ENCODE assay signal across 16 cellular contexts in genomic region chr12:62258231-62258630, GRCh38. TPM values are rescaled to one million over a fixed set of nuclear protein-coding genes. Genes with fewer than 3 reads are reported as not detected.
A peak's percentile ranks its signal among the peaks of the same experiment; 100 is the strongest.
DNase-seq lines count a peak whose midpoint lies in the region; ATAC-seq and TF ChIP-seq lines count a peak whose summit lies in the region.
"Had no signal": no experiment of that assay in that cellular context is flagged by ENCODE, and none has a peak within 500 bp of the region (broad histone marks: within the 10 kb centered on the region; RNA-seq: fewer than 3 reads in every experiment).

No MANE protein-coding gene starts in this region.

- no peaks in the 10 kb centered on the region for H3K27me3 ChIP-seq in DND-41 (ENCODE audit: insufficient read depth, low read length, poor library complexity)
- H3K27me3 ChIP-seq in SK-N-SH (ENCODE audit: insufficient read depth), result no peaks in the 10 kb centered on the region
- H3K27me3 ChIP-seq: right atrium auricular region, stomach had no signal

- H3K36me3 ChIP-seq in DND-41 (ENCODE audit: insufficient read depth, low read length), result peaks cover 8% of the 10 kb centered on the region; the same call in 1 of the 2 replicates
- H3K36me3 ChIP-seq in SK-N-SH (replicated peaks in 1 of 2; ENCODE audit: control insufficient read depth in 1 of 2, insufficient read depth in 2 of 2, low read length in 1 of 2), result peaks cover 0 to 2% of the 10 kb centered on the region in 2 experiments
- H3K36me3 ChIP-seq: right atrium auricular region, stomach had no signal

- intact Hi-C loops in activated CD4-positive, alpha-beta memory T cell treated with anti-CD3 and anti-CD28 coated beads for 36 hours (cut with micrococcal nuclease), result no loop called here

- H2AFZ ChIP-seq in DND-41 (ENCODE audit: low read depth, low read length) (no peak overlapping the region), SK-N-SH (ENCODE audit: low read depth) (no peak overlapping the region)

- POLR2A ChIA-PET in activated CD4-positive, alpha-beta memory T cell treated with anti-CD3 and anti-CD28 coated beads for 36 hours (lab: Charles Lee), result no interaction called here
- POLR2A ChIA-PET in SK-N-SH (lab: Yijun Ruan, JAX), result no interaction called here

- H3K9me2 ChIP-seq in SK-N-SH, result no peaks in the 10 kb centered on the region

- TF ChIP-seq EP300 in SK-N-SH (IDR thresholded peaks at IDR 0.05; ENCODE audit: borderline replicate concordance in 1 of 2, low read depth in 1 of 2, low read length in 1 of 2), result no peak

- peaks cover 27% of the 10 kb centered on the region for H3K4me1 Mint-ChIP-seq in activated CD8-positive, alpha-beta memory T cell treated with anti-CD3 and anti-CD28 coated beads, Interleukin-2, amount 10 ng/mL, durations not matched to agents 7 days and 5 days
- peaks cover 40% of the 10 kb centered on the region for H3K4me1 Mint-ChIP-seq in activated CD4-positive, alpha-beta memory T cell treated with anti-CD3 and anti-CD28 coated beads for 36 hours (ENCODE audit: low read depth)
- peaks cover 15 to 18% of the 10 kb centered on the region in 2 donors for H3K4me1 Mint-ChIP-seq in effector memory CD8-positive, alpha-beta T cell (ENCODE audit: low read depth in 2 of 2)

- H4K20me1 ChIP-seq in DND-41 (ENCODE audit: insufficient read depth, low read length) (peaks cover 17% of the 10 kb centered on the region; the same call in 1 of the 2 replicates), SK-N-SH (ENCODE audit: insufficient read depth) (peaks cover 6% of the 10 kb centered on the region; the same call in 1 of the 2 replicates)

- H3K9me3 ChIP-seq in DND-41 (ENCODE audit: insufficient read depth, low read length, severe bottlenecking), result no peaks in the 10 kb centered on the region
- no peaks in the 10 kb centered on the region for H3K9me3 ChIP-seq in SK-N-SH
- H3K9me3 ChIP-seq: right atrium auricular region, stomach had no signal

- 94% methylated on average over 3 of the region's 3 CpGs for WGBS in SK-N-SH (ENCODE audit: low lambda C conversion rate)

- peak overlapping the region; percentile 96 for H3K27ac Mint-ChIP-seq in activated CD8-positive, alpha-beta memory T cell treated with anti-CD3 and anti-CD28 coated beads, Interleukin-2, amount 10 ng/mL, durations not matched to agents 7 days and 5 days
- no peak overlapping the region for H3K27ac Mint-ChIP-seq in activated CD4-positive, alpha-beta memory T cell treated with anti-CD3 and anti-CD28 coated beads for 36 hours
- H3K27ac Mint-ChIP-seq in effector memory CD8-positive, alpha-beta T cell, result peak overlapping the region; percentile 96 to 98

- no peak for TF ChIP-seq CTCF in DND-41 (IDR thresholded peaks at IDR 0.05; ENCODE audit: borderline replicate concordance, extremely low read depth, low read length, poor library complexity, severe bottlenecking)
- no peak for TF ChIP-seq CTCF in SK-N-SH (IDR thresholded peaks at IDR 0.05)

- H3K9ac ChIP-seq in DND-41 (ENCODE audit: low read depth, low read length), result no peak overlapping the region
- no peak overlapping the region for H3K9ac ChIP-seq in SK-N-SH

- H3K4me3 Mint-ChIP-seq in activated CD8-positive, alpha-beta memory T cell treated with anti-CD3 and anti-CD28 coated beads, Interleukin-2, amount 10 ng/mL, durations not matched to agents 7 days and 5 days, result peak overlapping the region; percentile 91
- H3K4me3 Mint-ChIP-seq in activated CD4-positive, alpha-beta memory T cell treated with anti-CD3 and anti-CD28 coated beads for 36 hours, result peak overlapping the region; percentile 94
- H3K4me3 Mint-ChIP-seq in effector memory CD8-positive, alpha-beta T cell, result peak overlapping the region; percentile 94 to 95

- CTCF ChIA-PET in activated CD8-positive, alpha-beta memory T cell treated with anti-CD3 and anti-CD28 coated beads, Interleukin-2, amount 10 ng/mL, durations not matched to agents 7 days and 5 days (lab: Charles Lee), result interaction anchor here (1.1 to 1.6 kb wide), 2 partner anchors 48 to 76 kb away, joined by 3 to 4 read pairs; no protein-coding TSS in a partner anchor
- CTCF ChIA-PET in activated CD4-positive, alpha-beta memory T cell treated with anti-CD3 and anti-CD28 coated beads for 36 hours (lab: Charles Lee), result no interaction called here
- CTCF ChIA-PET in SK-N-SH (lab: Yijun Ruan, JAX), result interaction anchor here (2.0 to 2.4 kb wide), 2 partner anchors 16 to 65 kb away, joined by 5 to 6 read pairs; a partner anchor contains a TSS

- H3K27ac ChIP-seq in DND-41 (ENCODE audit: low read length) (no peak overlapping the region), SK-N-SH (ENCODE audit: low read depth in 2 of 2, low read length in 1 of 2) (no peak overlapping the region)

- H3K4me1 ChIP-seq in DND-41 (ENCODE audit: insufficient read depth, low read length) (peaks cover 36% of the 10 kb centered on the region), SK-N-SH (ENCODE audit: control insufficient read depth in 1 of 2, insufficient read depth in 2 of 2, low read depth in 1 of 2, low read length in 1 of 2) (peaks cover 6% of the 10 kb centered on the region in 2 experiments; a peak in 3 of 4 replicates)

- no peaks in the 10 kb centered on the region for H3K9me3 Mint-ChIP-seq in activated CD8-positive, alpha-beta memory T cell treated with anti-CD3 and anti-CD28 coated beads, Interleukin-2, amount 10 ng/mL, durations not matched to agents 7 days and 5 days (ENCODE audit: low read depth)
- no peaks in the 10 kb centered on the region for H3K9me3 Mint-ChIP-seq in activated CD4-positive, alpha-beta memory T cell treated with anti-CD3 and anti-CD28 coated beads for 36 hours
- no peaks in the 10 kb centered on the region for H3K9me3 Mint-ChIP-seq in effector memory CD8-positive, alpha-beta T cell

- TF ChIP-seq RAD21 in SK-N-SH (IDR thresholded peaks at IDR 0.05; ENCODE audit: low read length), result no peak

- no peaks in the 10 kb centered on the region for H3K27me3 Mint-ChIP-seq in activated CD8-positive, alpha-beta memory T cell treated with anti-CD3 and anti-CD28 coated beads, Interleukin-2, amount 10 ng/mL, durations not matched to agents 7 days and 5 days
- H3K27me3 Mint-ChIP-seq in activated CD4-positive, alpha-beta memory T cell treated with anti-CD3 and anti-CD28 coated beads for 36 hours, result no peaks in the 10 kb centered on the region
- no peaks in the 10 kb centered on the region for H3K27me3 Mint-ChIP-seq in effector memory CD8-positive, alpha-beta T cell

- H3K4me2 ChIP-seq in DND-41 (ENCODE audit: insufficient read depth, low read length) (peak overlapping the region; percentile 89; the same call in 1 of the 2 replicates), SK-N-SH (no peak overlapping the region)

- H3F3A ChIP-seq in SK-N-SH (replicated peaks; ENCODE audit: insufficient read depth), result peaks cover 4% of the 10 kb centered on the region

- ATAC-seq in activated CD8-positive, alpha-beta memory T cell treated with anti-CD3 and anti-CD28 coated beads, Interleukin-2, amount 10 ng/mL, durations not matched to agents 7 days and 5 days, result no peak
- ATAC-seq in DND-41 (ENCODE audit: insufficient read depth, low read depth) (no peak), HG03460 (IDR thresholded peaks at IDR 0.05; ENCODE audit: unreplicated experiment) (no peak), HG03175 (IDR thresholded peaks at IDR 0.05; ENCODE audit: unreplicated experiment) (no peak)
- ATAC-seq in effector memory CD8-positive, alpha-beta T cell (replicated peaks), result no peak

- no peak for DNase-seq in activated CD8-positive, alpha-beta memory T cell treated with anti-CD3 and anti-CD28 coated beads, Interleukin-2, amount 10 ng/mL, durations not matched to agents 7 days and 5 days
- no peak for DNase-seq in activated CD8-positive, alpha-beta memory T cell treated with anti-CD3 and anti-CD28 coated beads for 24 hours
- DNase-seq in DND-41 (no peak), SK-N-SH (no peak)
- no peak for DNase-seq in activated CD4-positive, alpha-beta memory T cell treated with anti-CD3 and anti-CD28 coated beads for 36 hours
- DNase-seq in effector memory CD8-positive, alpha-beta T cell, result no peak
- DNase-seq: activated CD4-positive, alpha-beta T cell treated with anti-CD3 and anti-CD28 coated beads for 1 hour; HCEC 1CT; hypothalamus; kidney glomerular epithelial cell; NCI-H2029; SIG-M5; stomach had no signal

- H3K36me3 Mint-ChIP-seq in activated CD8-positive, alpha-beta memory T cell treated with anti-CD3 and anti-CD28 coated beads, Interleukin-2, amount 10 ng/mL, durations not matched to agents 7 days and 5 days, result peaks cover 24% of the 10 kb centered on the region
- H3K36me3 Mint-ChIP-seq in activated CD4-positive, alpha-beta memory T cell treated with anti-CD3 and anti-CD28 coated beads for 36 hours, result peaks cover 9% of the 10 kb centered on the region
- peaks cover 19% of the 10 kb centered on the region for H3K36me3 Mint-ChIP-seq in effector memory CD8-positive, alpha-beta T cell (ENCODE audit: insufficient read depth)

- H3K79me2 ChIP-seq in DND-41 (ENCODE audit: insufficient read depth, low read length), result peaks cover 37% of the 10 kb centered on the region
- peaks cover 30% of the 10 kb centered on the region for H3K79me2 ChIP-seq in SK-N-SH (ENCODE audit: insufficient read depth)

- H3K4me3 ChIP-seq in DND-41 (ENCODE audit: low read depth in 1 of 2, low read length in 2 of 2), result peak overlapping the region in 1 of 2 experiments; percentile 65; a peak in 1 of 4 replicates
- no peak overlapping the region for H3K4me3 ChIP-seq in SK-N-SH (ENCODE audit: low read depth in 2 of 2, low read length in 1 of 2)

TF ChIP-seq in SK-N-SH, 30 proteins besides CTCF, POLR2A, EP300 and RAD21 (continues in another document):
- TF ChIP-seq, protein P1, sequence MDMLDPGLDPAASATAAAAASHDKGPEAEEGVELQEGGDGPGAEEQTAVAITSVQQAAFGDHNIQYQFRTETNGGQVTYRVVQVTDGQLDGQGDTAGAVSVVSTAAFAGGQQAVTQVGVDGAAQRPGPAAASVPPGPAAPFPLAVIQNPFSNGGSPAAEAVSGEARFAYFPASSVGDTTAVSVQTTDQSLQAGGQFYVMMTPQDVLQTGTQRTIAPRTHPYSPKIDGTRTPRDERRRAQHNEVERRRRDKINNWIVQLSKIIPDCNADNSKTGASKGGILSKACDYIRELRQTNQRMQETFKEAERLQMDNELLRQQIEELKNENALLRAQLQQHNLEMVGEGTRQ (IDR thresholded peaks at IDR 0.05; ENCODE audit: borderline replicate concordance, low read depth, low read length), result no peak

RNA-seq across cellular contexts. Expression of gene USP15, which starts 2.0 kb away (rescaled TPM):
- 100 to 1,000 TPM; 126 to 161 TPM for total RNA-seq in activated CD8-positive, alpha-beta memory T cell treated with anti-CD3 and anti-CD28 coated beads, Interleukin-2, amount 10 ng/mL, durations not matched to agents 7 days and 5 days
- 10 to 100 TPM; 76.8 to 82.8 TPM for total RNA-seq in activated CD4-positive, alpha-beta memory T cell treated with anti-CD3 and anti-CD28 coated beads for 36 hours
- polyA plus RNA-seq in SK-N-SH (2012; rRNA removed), result 13.2 and 19.1 TPM in 2 replicates
- polyA plus RNA-seq in SK-N-SH (2012; cell fraction: cytosol; rRNA removed), result 14.2 and 16.4 TPM in 2 replicates
- 22.3 and 52.3 TPM in 2 replicates for polyA plus RNA-seq in SK-N-SH (2012; cell fraction: nucleus; rRNA removed)
